In genomic region chr10:22669163-22669711, GRCh38 we compare ENCODE assay signal across 1 cellular context.
TF ChIP-seq lines count a peak whose summit lies in the region.

No MANE protein-coding gene starts in this region.

TF ChIP-seq in GM12878, 131 proteins besides CTCF, POLR2A, EP300 and RAD21 (continued from another document):
- TF ChIP-seq MTA2 (IDR thresholded peaks at IDR 0.05; ENCODE audit: low read depth) (peak; percentile 87), E4F1 (IDR thresholded peaks at IDR 0.05; ENCODE audit: borderline replicate concordance, partially characterized antibody) (peak; percentile 55), MLLT1 (IDR thresholded peaks at IDR 0.05) (peak; percentile 54; the same call in 1 of the 2 replicates), JUNB (IDR thresholded peaks at IDR 0.05) (peak; percentile 14; the same call in 1 of the 2 replicates), NFIC (IDR thresholded peaks at IDR 0.05; ENCODE audit: low read depth, low read length) (peak; percentile 44; the same call in 1 of the 2 replicates), IKZF2 (IDR thresholded peaks at IDR 0.05) (peak; percentile 55 to 64; a peak in 3 of 4 replicates), ATF2 (IDR thresholded peaks at IDR 0.05; ENCODE audit: low read length) (no peak), BHLHE40 (IDR thresholded peaks at IDR 0.05; ENCODE audit: borderline replicate concordance in 1 of 2, low read depth in 2 of 2, low read length in 1 of 2) (peak; percentile 34 to 57; a peak in 1 of 4 replicates), BCLAF1 (IDR thresholded peaks at IDR 0.05) (no peak), NRF1 (conservative IDR thresholded peaks at IDR 0.05; ENCODE audit: low read depth, low read length) (no peak)
